Comparison of ENCODE assay signal across 8 cellular contexts in genomic region chr9:91837982-91838731, GRCh38.
DNase-seq lines count a peak whose midpoint lies in the region; TF ChIP-seq lines count a peak whose summit lies in the region.

No MANE protein-coding gene starts in this region.

- H3K36me3 Mint-ChIP-seq in nephron progenitor cell (ENCODE audit: low read depth) = no peaks in the 10 kb centered on the region

- H3K4me3 ChIP-seq in colonic mucosa (no peak overlapping the region), brain microvascular endothelial cell (ENCODE audit: low read depth, low read length) (no peak overlapping the region)

- H3K27ac ChIP-seq in colonic mucosa (no peak overlapping the region), brain microvascular endothelial cell (no peak overlapping the region), substantia nigra (ENCODE audit: low read depth, low read length, poor library complexity, severe bottlenecking) (no peak overlapping the region)

- no peak for TF ChIP-seq CTCF in colonic mucosa (IDR thresholded peaks at IDR 0.05)
- TF ChIP-seq CTCF in nephron progenitor cell (IDR thresholded peaks at IDR 0.05) = no peak
- TF ChIP-seq CTCF in brain microvascular endothelial cell (IDR thresholded peaks at IDR 0.05; ENCODE audit: low read depth, low read length, missing control alignments) = no peak

- peak; percentile 57 for DNase-seq in D341Med (ENCODE audit: low spot score)
- DNase-seq in NCI-H2171 (lab: John Stamatoyannopoulos, UW) = peak; percentile 83
- DNase-seq in colonic mucosa = peak; percentile 76
- DNase-seq in nephron progenitor cell = no peak
- no peak for DNase-seq in brain microvascular endothelial cell
- no peak for DNase-seq in substantia nigra (lab: John Stamatoyannopoulos, UW)
- DNase-seq in C1 segment of cervical spinal cord (lab: John Stamatoyannopoulos, UW) = no peak
- DNase-seq in NOMO-1 treated with DMSO at 0.1 percent for 48 hours (lab: John Stamatoyannopoulos, UW; ENCODE audit: unreplicated experiment) = no peak

- intact Hi-C loops in colonic mucosa (cut with DNase I) = no loop called here

- H3K9me3 Mint-ChIP-seq in nephron progenitor cell = no peaks in the 10 kb centered on the region

- H3K27me3 ChIP-seq in colonic mucosa (no peaks in the 10 kb centered on the region), brain microvascular endothelial cell (replicated peaks) (peaks cover 5% of the 10 kb centered on the region)

- H3K9ac ChIP-seq in colonic mucosa (ENCODE audit: low read depth in 2 of 2, low read length in 2 of 2) = peak overlapping the region in 1 of 2 donors; percentile 4

- H3K4me3 Mint-ChIP-seq in nephron progenitor cell = peak overlapping the region; percentile 6

- H3K36me3 ChIP-seq in colonic mucosa = no peaks in the 10 kb centered on the region
- no peaks in the 10 kb centered on the region for H3K36me3 ChIP-seq in brain microvascular endothelial cell (replicated peaks)

- peaks cover 2% of the 10 kb centered on the region for H3K27me3 Mint-ChIP-seq in nephron progenitor cell (ENCODE audit: low read depth, poor library complexity)

- H3K4me1 ChIP-seq in colonic mucosa = peaks cover 8% of the 10 kb centered on the region

- peaks cover 100% of the 10 kb centered on the region for H3K4me1 Mint-ChIP-seq in nephron progenitor cell

- in situ Hi-C loops in brain microvascular endothelial cell (cut with HindIII; ENCODE audit: low pct_ligation_motif_present, low sequenced_read_pairs) = no loop called here

- peak overlapping the region; percentile 93 for H3K27ac Mint-ChIP-seq in nephron progenitor cell

- H3K9me3 ChIP-seq in colonic mucosa = no peaks in the 10 kb centered on the region

Comparison
In these comparisons a context has a peak if more than half of its experiments do, and no peak if none do; other contexts are left out.
1. DNase-seq: peak in D341Med (single experiment), NCI-H2171 (single experiment) and colonic mucosa (single experiment); none in nephron progenitor cell (single experiment), brain microvascular endothelial cell (single experiment), substantia nigra (0 of 49), C1 segment of cervical spinal cord (0 of 14) and NOMO-1 treated with DMSO at 0.1 percent for 48 hours (single experiment).